9 cellular contexts compared by ENCODE assay signal in genomic region chr1:221724931-221725605, GRCh38. TPM values are rescaled to one million over a fixed set of nuclear protein-coding genes. Genes with fewer than 3 reads are reported as not detected.
A peak's percentile ranks its signal among the peaks of the same experiment; 100 is the strongest.
DNase-seq lines count a peak whose midpoint lies in the region; ATAC-seq and TF ChIP-seq lines count a peak whose summit lies in the region.
"Had no signal": no experiment of that assay in that cellular context is flagged by ENCODE, and none has a peak within 500 bp of the region (broad histone marks: within the 10 kb centered on the region; RNA-seq: fewer than 3 reads in every experiment).

No MANE protein-coding gene starts in this region.

- no peaks in the 10 kb centered on the region for H3K9me3 ChIP-seq in skeletal muscle satellite cell (replicated peaks; ENCODE audit: low read length)

- H3K4me3 Mint-ChIP-seq in T-cell = no peak overlapping the region
- H3K4me3 Mint-ChIP-seq: brain had no signal

- DNase-seq in HL-60 (ENCODE audit: low read depth in 1 of 2, low spot score in 1 of 2) (peak; percentile 61 to 65), T-cell (no peak), fibroblast of villous mesenchyme (ENCODE audit: low read depth) (peak; percentile 66), DMS53 (lab: John Stamatoyannopoulos, UW) (no peak), GF-D8 (lab: John Stamatoyannopoulos, UW) (no peak)
- DNase-seq: NCI-H1048 had no signal

- H3K9me3 Mint-ChIP-seq in T-cell = peaks cover 0 to 9% (median 6%) of the 10 kb centered on the region in 3 donors

- H3K27ac Mint-ChIP-seq in T-cell = peak overlapping the region; percentile 55 to 59

- no peaks in the 10 kb centered on the region for H3K27me3 Mint-ChIP-seq in T-cell
- H3K27me3 Mint-ChIP-seq: brain had no signal

- CTCF ChIA-PET in T-cell (lab: Charles Lee) = interaction anchor here (0.5 to 1.6 kb wide), 3 partner anchors 13 to 273 kb away, joined by 3 to 5 read pairs (median 3); no protein-coding TSS in a partner anchor

- H3K4me1 ChIP-seq in skeletal muscle satellite cell (ENCODE audit: control insufficient read depth, insufficient read depth, low read length) = peaks cover 65% of the 10 kb centered on the region

- TF ChIP-seq CTCF in HL-60 (IDR thresholded peaks at IDR 0.05; ENCODE audit: insufficient read depth, low read length) (no peak), fibroblast of villous mesenchyme (IDR thresholded peaks at IDR 0.05; ENCODE audit: insufficient read depth, low read depth, low read length) (no peak)

- H3K27me3 ChIP-seq in HL-60 (ENCODE audit: insufficient read depth, poor library complexity, severe bottlenecking) (no peaks in the 10 kb centered on the region), skeletal muscle satellite cell (ENCODE audit: control insufficient read depth, insufficient read depth, low read length) (no peaks in the 10 kb centered on the region)

- peaks cover 52% of the 10 kb centered on the region for H3K36me3 ChIP-seq in skeletal muscle satellite cell (ENCODE audit: insufficient read depth, low read length)

- ATAC-seq in T-cell (replicated peaks in 1 of 4) (no peak), HG03442 (IDR thresholded peaks at IDR 0.05; ENCODE audit: unreplicated experiment) (no peak)

- POLR2A ChIA-PET in T-cell (lab: Charles Lee) = interaction anchor here (0.6 to 1.5 kb wide), 6 partner anchors 13 to 920 kb away, joined by 3 to 5 read pairs (median 4); no protein-coding TSS in a partner anchor

- peak overlapping the region; percentile 63 for H3K4me2 ChIP-seq in skeletal muscle satellite cell (ENCODE audit: low read length)

- peaks cover 47 to 63% (median 62%) of the 10 kb centered on the region in 3 donors for H3K4me1 Mint-ChIP-seq in T-cell

- H3K4me3 ChIP-seq in HL-60 (replicated peaks; ENCODE audit: insufficient read depth, low read length) (no peak overlapping the region), fibroblast of villous mesenchyme (ENCODE audit: low read depth, low read length) (no peak overlapping the region), skeletal muscle satellite cell (ENCODE audit: low read length) (peak overlapping the region; percentile 8)

- H3K36me3 Mint-ChIP-seq in T-cell = peaks cover 35% of the 10 kb centered on the region

- peak overlapping the region; percentile 71 for H3K27ac ChIP-seq in HL-60 (replicated peaks)

- peak overlapping the region; percentile 49 for H3K9ac ChIP-seq in skeletal muscle satellite cell (ENCODE audit: low read depth, low read length)

RNA-seq across cellular contexts. Expression of gene DUSP10, which starts 16.8 kb away (rescaled TPM):
- 10 to 100 TPM in 2 of 5 donors, 1 to 10 TPM in 3; 5.2 to 64.2 (median 6.0) TPM for total RNA-seq in T-cell
- total RNA-seq in fibroblast of villous mesenchyme = 29.6 and 35.8 TPM in 2 replicates
- total RNA-seq in skeletal muscle satellite cell (2012; rRNA removed) = 23.6 and 28.6 TPM in 2 replicates

Comparison
In these comparisons a context has a peak if more than half of its experiments do, and no peak if none do; other contexts are left out.
1. DNase-seq: peak in HL-60 (2 of 2) and fibroblast of villous mesenchyme (single experiment); none in T-cell (0 of 34), DMS53 (single experiment) and GF-D8 (single experiment).